9 cellular contexts compared by ENCODE assay signal in genomic region chr19:15303105-15303780, GRCh38. TPM values are rescaled to one million over a fixed set of nuclear protein-coding genes. Genes with fewer than 3 reads are reported as not detected.
A peak's percentile ranks its signal among the peaks of the same experiment; 100 is the strongest.
DNase-seq lines count a peak whose midpoint lies in the region; ATAC-seq, FAIRE-seq and TF ChIP-seq lines count a peak whose summit lies in the region.
"Had no signal": no experiment of that assay in that cellular context is flagged by ENCODE, and none has a peak within 500 bp of the region (broad histone marks: within the 10 kb centered on the region; RNA-seq: fewer than 3 reads in every experiment).

No MANE protein-coding gene starts in this region.

- H3K9ac ChIP-seq in Loucy (ENCODE audit: low read depth, low read length, poor library complexity, severe bottlenecking), result no peak overlapping the region

- H3K4me3 Mint-ChIP-seq in naive B cell, result peak overlapping the region in 6 of 8 donors; percentile 5 to 86 (median 70)

- H3K4me1 ChIP-seq in A549 (peaks cover 71% of the 10 kb centered on the region), Loucy (ENCODE audit: insufficient read depth, low read length, poor library complexity, severe bottlenecking) (peaks cover 40% of the 10 kb centered on the region)

- CTCF ChIA-PET in A549 (lab: Yijun Ruan, JAX), result interaction anchor here (0.6 to 1.2 kb wide), 3 partner anchors 82 to 278 kb away, joined by 3 to 5 read pairs (median 4); no protein-coding TSS in a partner anchor

- H3K4me1 Mint-ChIP-seq in naive B cell, result peaks cover 61 to 95% (median 87%) of the 10 kb centered on the region in 3 donors

- ATAC-seq in A549 (peak; percentile 30 to 37; a peak in 4 of 6 replicates), naive B cell (ENCODE audit: low read depth in 2 of 2) (no peak), HG03342 (IDR thresholded peaks at IDR 0.05; ENCODE audit: unreplicated experiment) (no peak)

- H3K9me2 ChIP-seq in Loucy (replicated peaks; ENCODE audit: low read depth, low read length), result no peaks in the 10 kb centered on the region

- no peak for TF ChIP-seq RAD21 in A549 (conservative IDR thresholded peaks at IDR 0.05 in 1 of 2, IDR thresholded peaks at IDR 0.05 in 1 of 2)

- H3K27me3 Mint-ChIP-seq in naive B cell, result no peaks in the 10 kb centered on the region

- POLR2A ChIA-PET in A549 (lab: Yijun Ruan, JAX), result interaction anchor here (1.6 kb wide), 1 partner anchor 76 kb away, joined by 3 read pairs; the partner anchor contains the start of gene AKAP8

- DNase-seq in A549 (ENCODE audit: low read depth in 1 of 2, low spot score in 1 of 2) (no peak), brain microvascular endothelial cell (no peak), naive B cell (no peak), midbrain (lab: John Stamatoyannopoulos, UW) (no peak), NCI-H2171 (lab: John Stamatoyannopoulos, UW) (no peak), NCI-H82 treated with DMSO at 0.1 percent for 48 hours (lab: John Stamatoyannopoulos, UW; ENCODE audit: unreplicated experiment) (no peak)
- DNase-seq: NCI-H2107 had no signal

- FAIRE-seq in A549 (lab: Jason Lieb, UNC), result no peak

- no peaks in the 10 kb centered on the region for H3K36me3 Mint-ChIP-seq in naive B cell

- H3K36me3 ChIP-seq in Loucy (ENCODE audit: insufficient read depth, low read length) (no peaks in the 10 kb centered on the region), brain microvascular endothelial cell (replicated peaks) (no peaks in the 10 kb centered on the region)

- H3K27ac ChIP-seq in A549 (peak overlapping the region; percentile 81 to 88), brain microvascular endothelial cell (peak overlapping the region; percentile 34)

- H3K4me3 ChIP-seq in A549 (no peak overlapping the region; the same call in 2 of the 3 replicates), Loucy (ENCODE audit: low read length, poor library complexity, severe bottlenecking) (peak overlapping the region; percentile 1), brain microvascular endothelial cell (ENCODE audit: low read depth, low read length) (no peak overlapping the region)

- TF ChIP-seq CTCF in A549 (IDR thresholded peaks at IDR 0.05) (no peak), Loucy (conservative IDR thresholded peaks at IDR 0.05; ENCODE audit: low read length) (no peak), brain microvascular endothelial cell (IDR thresholded peaks at IDR 0.05; ENCODE audit: low read depth, low read length, missing control alignments) (no peak)

- peaks cover 87% of the 10 kb centered on the region for H4K20me1 ChIP-seq in Loucy (ENCODE audit: insufficient read depth, low read length, poor library complexity, severe bottlenecking)

- no peak for TF ChIP-seq POLR2A in A549 (IDR thresholded peaks at IDR 0.05; ENCODE audit: low read length)

- H3F3A ChIP-seq in Loucy (ENCODE audit: low read depth), result no peaks in the 10 kb centered on the region

- no peaks in the 10 kb centered on the region for H3K9me3 Mint-ChIP-seq in naive B cell

- TF ChIP-seq EP300 in A549 (IDR thresholded peaks at IDR 0.05), result no peak

- H3K4me2 ChIP-seq in A549 (peak overlapping the region; percentile 70), Loucy (ENCODE audit: low read depth, low read length, poor library complexity, severe bottlenecking) (peak overlapping the region; percentile 49)

- H3K79me2 ChIP-seq in Loucy (ENCODE audit: insufficient read depth, low read length), result peaks cover 100% of the 10 kb centered on the region

- peak overlapping the region; percentile 13 to 96 (median 68) for H3K27ac Mint-ChIP-seq in naive B cell

- in situ Hi-C loops in brain microvascular endothelial cell (cut with HindIII; ENCODE audit: low pct_ligation_motif_present, low sequenced_read_pairs), result no loop called here

- H2AFZ ChIP-seq in Loucy (ENCODE audit: low read length), result no peak overlapping the region

- H3K27me3 ChIP-seq in Loucy (ENCODE audit: insufficient read depth, low read length, poor library complexity, severe bottlenecking) (no peaks in the 10 kb centered on the region), brain microvascular endothelial cell (replicated peaks) (no peaks in the 10 kb centered on the region)

- no peaks in the 10 kb centered on the region for H3K9me3 ChIP-seq in A549
- no peaks in the 10 kb centered on the region for H3K9me3 ChIP-seq in Loucy (ENCODE audit: insufficient read depth, low read depth, low read length)

- WGBS in A549 (ENCODE audit: missing lambda C conversion rate), result 32% methylated on average over 7 of the region's 7 CpGs

TF ChIP-seq in A549, 52 proteins besides CTCF, POLR2A, EP300 and RAD21:
- no peak for TF ChIP-seq ZNF302 (CRISPR knock-in tag; IDR thresholded peaks at IDR 0.05)
- no peak for TF ChIP-seq GATA3 (IDR thresholded peaks at IDR 0.05; ENCODE audit: borderline replicate concordance)
- no peak for TF ChIP-seq ZSCAN20 (CRISPR knock-in tag; IDR thresholded peaks at IDR 0.05)
- no peak for TF ChIP-seq BHLHE40 (IDR thresholded peaks at IDR 0.05; ENCODE audit: low read depth, low read length)
- TF ChIP-seq CBX8 (IDR thresholded peaks at IDR 0.05), result no peak
- no peak for TF ChIP-seq KDM5A (IDR thresholded peaks at IDR 0.05)
- TF ChIP-seq ATOH8 (CRISPR knock-in tag; IDR thresholded peaks at IDR 0.05; ENCODE audit: low read depth), result no peak

RNA-seq across cellular contexts. Expression of gene BRD4, which starts 29.1 kb away (rescaled TPM):
- polyA plus RNA-seq in A549 (2011; rRNA removed) (8.3 and 11.8 TPM in 2 replicates), A549 (2017; fragmentation: RNase III; extraction: RNeasy Plus Mini Kit Qiagen cat#74134 plus additional on column Dnase treatment) (22.5 to 23.3 TPM (median 23.1 TPM) in 3 replicates), naive B cell (ENCODE audit: low read depth in 6 of 6) (10 to 100 TPM; 13.5 to 51.9 (median 18.4) TPM)
- 8.9 and 12.2 TPM in 2 replicates for polyA plus RNA-seq in A549 (2012; cell fraction: cytosol; rRNA removed)
- 21.4 and 21.7 TPM in 2 replicates for polyA plus RNA-seq in A549 (2012; cell fraction: nucleus; rRNA removed)
- 30.4 and 34.7 TPM in 2 replicates for polyA minus RNA-seq in A549 (2011; rRNA and poly(A)+ RNA removed)

Comparison
In these comparisons a context has a peak if more than half of its experiments do, and no peak if none do; other contexts are left out.
1. ATAC-seq: peak in A549 (2 of 2); none in naive B cell (0 of 2) and HG03342 (single experiment).